Comparison of ENCODE assay signal across 32 cellular contexts in genomic region chr12:65022441-65022840, GRCh38.
"Had no signal": no experiment of that assay in that cellular context is flagged by ENCODE, and none has a peak within 500 bp of the region (broad histone marks: within the 10 kb centered on the region; RNA-seq: fewer than 3 reads in every experiment).

No MANE protein-coding gene starts in this region.

- H3K9ac ChIP-seq: neural progenitor cell, parathyroid adenoma had no signal

- H3K9me3 Mint-ChIP-seq: activated CD4-positive, alpha-beta memory T cell treated with anti-CD3 and anti-CD28 coated beads for 36 hours; activated CD4-positive, alpha-beta T cell treated with anti-CD3 and anti-CD28 coated beads, Interleukin-2, amount 10 ng/mL, durations not matched to agents 24 days and 14 days; activated naive CD8-positive, alpha-beta T cell treated with anti-CD3 and anti-CD28 coated beads for 36 hours; activated T-helper 1 cell treated with anti-CD3 and anti-CD28 coated beads, Interleukin-12 subunit alpha, Interleukin-12 subunit beta, Interleukin-2, Interleukin-4 antibody, amounts not matched to agents 30 ng/mL and 10 ng/mL and 1 ng/mL, durations not matched to agents 14 hours and 24 hours and 36 hours had no signal

- H3K27ac ChIP-seq: adrenal gland, body of pancreas, coronary artery, dorsolateral prefrontal cortex, gastroesophageal sphincter, heart left ventricle, left ventricle myocardium inferior, neural progenitor cell, parathyroid adenoma, psoas muscle, right atrium auricular region, testis, uterus had no signal

- H3K79me2 ChIP-seq: parathyroid adenoma had no signal

- H3K27me3 Mint-ChIP-seq: activated CD4-positive, alpha-beta T cell treated with anti-CD3 and anti-CD28 coated beads, Interleukin-2, amount 10 ng/mL, durations not matched to agents 24 days and 14 days had no signal

- H3K4me1 Mint-ChIP-seq: activated CD4-positive, alpha-beta T cell treated with anti-CD3 and anti-CD28 coated beads, Interleukin-2, amount 10 ng/mL, durations not matched to agents 24 days and 14 days; activated naive CD8-positive, alpha-beta T cell treated with anti-CD3 and anti-CD28 coated beads for 36 hours; naive thymus-derived CD4-positive, alpha-beta T cell; neural progenitor cell had no signal

- H3K36me3 Mint-ChIP-seq: activated CD4-positive, alpha-beta memory T cell treated with anti-CD3 and anti-CD28 coated beads for 36 hours; activated naive CD8-positive, alpha-beta T cell treated with anti-CD3 and anti-CD28 coated beads for 36 hours; naive thymus-derived CD4-positive, alpha-beta T cell; neural progenitor cell had no signal

- DNase-seq: activated CD4-positive, alpha-beta memory T cell treated with anti-CD3 and anti-CD28 coated beads for 36 hours; activated CD4-positive, alpha-beta T cell treated with anti-CD3 and anti-CD28 coated beads, Interleukin-2, amount 10 ng/mL, durations not matched to agents 24 days and 14 days; activated CD4-positive, CD25-positive, alpha-beta regulatory T cell treated with anti-CD3 and anti-CD28 coated beads, Interleukin-2, amount 50 U/mL, for 72 hours; activated CD8-positive, alpha-beta memory T cell treated with anti-CD3 and anti-CD28 coated beads, Interleukin-2, amount 50 U/mL, for 4 hours; activated effector memory CD4-positive, alpha-beta T cell treated with anti-CD3 and anti-CD28 coated beads, Interleukin-2, amount 50 U/mL, for 16 hours; activated naive CD4-positive, alpha-beta T cell treated with anti-CD3 and anti-CD28 coated beads for 36 hours; activated naive CD8-positive, alpha-beta T cell treated with anti-CD3 and anti-CD28 coated beads for 36 hours; activated T-cell treated with anti-CD3 and anti-CD28 coated beads, Interleukin-2, amount 50 U/mL, for 1 hour; adrenal gland; aorta; body of pancreas; dorsolateral prefrontal cortex; heart left ventricle; left ventricle myocardium inferior; mesendoderm; naive thymus-derived CD4-positive, alpha-beta T cell; occipital lobe; psoas muscle; stimulated activated CD4-positive, alpha-beta T cell treated with anti-CD3 and anti-CD28 coated beads, Interleukin-12 subunit alpha, Interleukin-12 subunit beta, amount 100 ng/mL, for 4 hours; stimulated activated CD4-positive, alpha-beta T cell treated with anti-CD3 and anti-CD28 coated beads, Interleukin-4, amount 100 ng/mL, for 1 hour; stimulated activated naive CD8-positive, alpha-beta T cell treated with anti-CD3 and anti-CD28 coated beads, Interleukin-15, Interleukin-2, amounts not matched to agents 100 U/mL and 50 U/mL, for 24 hours; T1000; testis; trophoblast cell; uterus had no signal

- H3K27me3 ChIP-seq: adrenal gland, body of pancreas, neural progenitor cell, right atrium auricular region, testis, uterus had no signal

- ATAC-seq: body of pancreas; gastroesophageal sphincter; heart left ventricle; naive thymus-derived CD4-positive, alpha-beta T cell; psoas muscle; stimulated activated naive CD8-positive, alpha-beta T cell treated with anti-CD3 and anti-CD28 coated beads, Interleukin-15, Interleukin-2, amounts not matched to agents 100 U/mL and 50 U/mL, for 24 hours had no signal

- H3K4me1 ChIP-seq: adrenal gland, body of pancreas, gastroesophageal sphincter, heart left ventricle, left ventricle myocardium inferior, parathyroid adenoma, psoas muscle, right atrium auricular region, testis, uterus had no signal

- H3K4me3 ChIP-seq: adrenal gland, body of pancreas, coronary artery, dorsolateral prefrontal cortex, gastroesophageal sphincter, heart left ventricle, left ventricle myocardium inferior, lung, neural progenitor cell, psoas muscle, right atrium auricular region, testis, uterus had no signal

- H3K36me3 ChIP-seq: adrenal gland, gastroesophageal sphincter, heart left ventricle, left ventricle myocardium inferior, neural progenitor cell, right atrium auricular region, uterus had no signal

- H3K4me3 Mint-ChIP-seq: activated CD4-positive, alpha-beta memory T cell treated with anti-CD3 and anti-CD28 coated beads for 36 hours; activated CD4-positive, alpha-beta T cell treated with anti-CD3 and anti-CD28 coated beads, Interleukin-2, amount 10 ng/mL, durations not matched to agents 24 days and 14 days; activated naive CD4-positive, alpha-beta T cell treated with anti-CD3 and anti-CD28 coated beads for 36 hours; activated naive CD8-positive, alpha-beta T cell treated with anti-CD3 and anti-CD28 coated beads for 36 hours; activated T-helper 1 cell treated with anti-CD3 and anti-CD28 coated beads, Interleukin-12 subunit alpha, Interleukin-12 subunit beta, Interleukin-2, Interleukin-4 antibody, amounts not matched to agents 30 ng/mL and 10 ng/mL and 1 ng/mL, durations not matched to agents 14 hours and 24 hours and 36 hours; naive thymus-derived CD4-positive, alpha-beta T cell; neural progenitor cell had no signal

- H3K27ac Mint-ChIP-seq: activated CD4-positive, alpha-beta memory T cell treated with anti-CD3 and anti-CD28 coated beads for 36 hours; activated CD4-positive, alpha-beta T cell treated with anti-CD3 and anti-CD28 coated beads, Interleukin-2, amount 10 ng/mL, durations not matched to agents 24 days and 14 days; activated naive CD4-positive, alpha-beta T cell treated with anti-CD3 and anti-CD28 coated beads for 36 hours; activated naive CD8-positive, alpha-beta T cell treated with anti-CD3 and anti-CD28 coated beads for 36 hours; activated T-helper 1 cell treated with anti-CD3 and anti-CD28 coated beads, Interleukin-12 subunit alpha, Interleukin-12 subunit beta, Interleukin-2, Interleukin-4 antibody, amounts not matched to agents 30 ng/mL and 10 ng/mL and 1 ng/mL, durations not matched to agents 14 hours and 24 hours and 36 hours; naive thymus-derived CD4-positive, alpha-beta T cell; neural progenitor cell had no signal

- H2AFZ ChIP-seq: neural progenitor cell, parathyroid adenoma had no signal

- H3K9me3 ChIP-seq: adrenal gland, body of pancreas, psoas muscle, testis, uterus had no signal

- H3K4me2 ChIP-seq: neural progenitor cell had no signal
